In genomic region chr15:85687329-85687728, GRCh38 we compare ENCODE assay signal across 19 cellular contexts.
A peak's percentile ranks its signal among the peaks of the same experiment; 100 is the strongest.
DNase-seq lines count a peak whose midpoint lies in the region; ATAC-seq, FAIRE-seq and TF ChIP-seq lines count a peak whose summit lies in the region.
"Had no signal": no experiment of that assay in that cellular context is flagged by ENCODE, and none has a peak within 500 bp of the region (broad histone marks: within the 10 kb centered on the region; RNA-seq: fewer than 3 reads in every experiment).

No MANE protein-coding gene starts in this region.

- no peak overlapping the region for H3K9ac ChIP-seq in smooth muscle cell (ENCODE audit: low read depth)

- H2AFZ ChIP-seq in smooth muscle cell (ENCODE audit: low read depth): no peak overlapping the region

- no peak for DNase-seq in activated CD8-positive, alpha-beta memory T cell treated with anti-CD3 and anti-CD28 coated beads, Interleukin-2, amount 10 ng/mL, durations not matched to agents 7 days and 5 days
- no peak for DNase-seq in activated CD8-positive, alpha-beta memory T cell treated with anti-CD3 and anti-CD28 coated beads for 24 hours
- DNase-seq in GM19239 (ENCODE audit: insufficient read length, low spot score) (no peak), smooth muscle cell (lab: John Stamatoyannopoulos, UW; ENCODE audit: unreplicated experiment) (no peak), islet precursor cell (no peak), upper lobe of left lung (no peak)
- DNase-seq: activated CD8-positive, alpha-beta memory T cell treated with anti-CD3 and anti-CD28 coated beads, Interleukin-2, amount 50 U/mL, for 4 hours; dermis blood vessel endothelial cell; mammary epithelial cell; NCI-H1092 treated with DMSO at 0.1 percent for 48 hours; NCI-H446 treated with DMSO at 0.1 percent for 48 hours; occipital lobe; T-helper 9 cell had no signal

- H3K4me1 ChIP-seq in smooth muscle cell (ENCODE audit: low read depth) (peaks cover 16% of the 10 kb centered on the region), upper lobe of left lung (peaks cover 30 to 54% (median 48%) of the 10 kb centered on the region in 4 donors)

- no peaks in the 10 kb centered on the region for H4K20me1 ChIP-seq in smooth muscle cell (ENCODE audit: low read depth)

- H3K36me3 ChIP-seq in smooth muscle cell (ENCODE audit: low read depth) (no peaks in the 10 kb centered on the region), upper lobe of left lung (peaks cover 23 to 75% (median 41%) of the 10 kb centered on the region in 4 donors)

- H3K9me3 ChIP-seq in smooth muscle cell (replicated peaks; ENCODE audit: low read depth) (no peaks in the 10 kb centered on the region), upper lobe of left lung (no peaks in the 10 kb centered on the region)
- H3K9me3 ChIP-seq: tibial nerve had no signal

- no peaks in the 10 kb centered on the region for H3K9me3 Mint-ChIP-seq in activated CD8-positive, alpha-beta memory T cell treated with anti-CD3 and anti-CD28 coated beads, Interleukin-2, amount 10 ng/mL, durations not matched to agents 7 days and 5 days (ENCODE audit: low read depth)
- H3K9me3 Mint-ChIP-seq in activated T-helper 17 cell treated with anti-CD3 and anti-CD28 coated beads, Interleukin-2, amount 50 U/mL, for 72 hours: no peaks in the 10 kb centered on the region

- H3K27ac Mint-ChIP-seq in activated CD8-positive, alpha-beta memory T cell treated with anti-CD3 and anti-CD28 coated beads, Interleukin-2, amount 10 ng/mL, durations not matched to agents 7 days and 5 days: peak overlapping the region; percentile 86
- H3K27ac Mint-ChIP-seq in activated T-helper 17 cell treated with anti-CD3 and anti-CD28 coated beads, Interleukin-2, amount 50 U/mL, for 72 hours: peak overlapping the region; percentile 94

- WGBS in smooth muscle cell (ENCODE audit: low lambda C conversion rate): 97% methylated on average over 2 of the region's 2 CpGs
- 88 to 95% methylated on average over 2 of the region's 2 CpGs for WGBS in upper lobe of left lung, 2 donors

- no peak for TF ChIP-seq POLR2A in upper lobe of left lung (IDR thresholded peaks at IDR 0.05)

- no peak for TF ChIP-seq EP300 in upper lobe of left lung (IDR thresholded peaks at IDR 0.05)

- peak; percentile 76 for FAIRE-seq in GM19239 (lab: Jason Lieb, UNC)
- FAIRE-seq: astrocyte, HTR-8/SVneo had no signal

- H3K4me3 ChIP-seq in smooth muscle cell (no peak overlapping the region), upper lobe of left lung (no peak overlapping the region)
- H3K4me3 ChIP-seq: skin epidermis, tibial nerve had no signal

- peaks cover 58% of the 10 kb centered on the region for H3K4me1 Mint-ChIP-seq in activated CD8-positive, alpha-beta memory T cell treated with anti-CD3 and anti-CD28 coated beads, Interleukin-2, amount 10 ng/mL, durations not matched to agents 7 days and 5 days
- peaks cover 42% of the 10 kb centered on the region for H3K4me1 Mint-ChIP-seq in activated T-helper 17 cell treated with anti-CD3 and anti-CD28 coated beads, Interleukin-2, amount 50 U/mL, for 72 hours

- CTCF ChIA-PET in activated CD8-positive, alpha-beta memory T cell treated with anti-CD3 and anti-CD28 coated beads, Interleukin-2, amount 10 ng/mL, durations not matched to agents 7 days and 5 days (lab: Charles Lee): interaction anchor here (1.0 to 1.6 kb wide), 6 partner anchors 14 to 69 kb away, joined by 3 to 6 read pairs (median 3); no protein-coding TSS in a partner anchor

- no peak overlapping the region for H3K4me3 Mint-ChIP-seq in activated CD8-positive, alpha-beta memory T cell treated with anti-CD3 and anti-CD28 coated beads, Interleukin-2, amount 10 ng/mL, durations not matched to agents 7 days and 5 days
- peak overlapping the region; percentile 73 for H3K4me3 Mint-ChIP-seq in activated T-helper 17 cell treated with anti-CD3 and anti-CD28 coated beads, Interleukin-2, amount 50 U/mL, for 72 hours

- ATAC-seq in activated CD8-positive, alpha-beta memory T cell treated with anti-CD3 and anti-CD28 coated beads, Interleukin-2, amount 10 ng/mL, durations not matched to agents 7 days and 5 days: no peak
- no peak for ATAC-seq in activated T-helper 17 cell treated with anti-CD3 and anti-CD28 coated beads, Interleukin-2, amount 50 U/mL, for 72 hours (replicated peaks)
- ATAC-seq in esophagus mucosa (no peak), upper lobe of left lung (ENCODE audit: low FRiP score in 2 of 2) (no peak)

- peaks cover 34% of the 10 kb centered on the region for H3K36me3 Mint-ChIP-seq in activated CD8-positive, alpha-beta memory T cell treated with anti-CD3 and anti-CD28 coated beads, Interleukin-2, amount 10 ng/mL, durations not matched to agents 7 days and 5 days
- peaks cover 84% of the 10 kb centered on the region for H3K36me3 Mint-ChIP-seq in activated T-helper 17 cell treated with anti-CD3 and anti-CD28 coated beads, Interleukin-2, amount 50 U/mL, for 72 hours (ENCODE audit: low read depth)

- no peak overlapping the region for H3K4me2 ChIP-seq in smooth muscle cell

- H3F3A ChIP-seq in smooth muscle cell (ENCODE audit: low read depth): peaks cover 13% of the 10 kb centered on the region

- TF ChIP-seq CTCF in smooth muscle cell (IDR thresholded peaks at IDR 0.05; ENCODE audit: borderline replicate concordance, insufficient read depth, poor library complexity, severe bottlenecking) (no peak), upper lobe of left lung (IDR thresholded peaks at IDR 0.05) (no peak)

- no peaks in the 10 kb centered on the region for H3K27me3 ChIP-seq in smooth muscle cell (ENCODE audit: low read depth)
- H3K27me3 ChIP-seq in upper lobe of left lung: no peaks in the 10 kb centered on the region
- H3K27me3 ChIP-seq: tibial nerve had no signal

- H3K27me3 Mint-ChIP-seq in activated CD8-positive, alpha-beta memory T cell treated with anti-CD3 and anti-CD28 coated beads, Interleukin-2, amount 10 ng/mL, durations not matched to agents 7 days and 5 days: no peaks in the 10 kb centered on the region
- no peaks in the 10 kb centered on the region for H3K27me3 Mint-ChIP-seq in activated T-helper 17 cell treated with anti-CD3 and anti-CD28 coated beads, Interleukin-2, amount 50 U/mL, for 72 hours

- peaks cover 7% of the 10 kb centered on the region for H3K79me2 ChIP-seq in smooth muscle cell (ENCODE audit: low read depth)

- H3K27ac ChIP-seq in smooth muscle cell (ENCODE audit: low read depth): peak overlapping the region; percentile 27
- peak overlapping the region in 1 of 4 donors; percentile 38 for H3K27ac ChIP-seq in upper lobe of left lung
